Comparison of ENCODE assay signal across 11 cellular contexts in genomic region chr9:131237311-131237710, GRCh38. TPM values are rescaled to one million over a fixed set of nuclear protein-coding genes. Genes with fewer than 3 reads are reported as not detected.
DNase-seq lines count a peak whose midpoint lies in the region; ATAC-seq and TF ChIP-seq lines count a peak whose summit lies in the region.
"Had no signal": no experiment of that assay in that cellular context is flagged by ENCODE, and none has a peak within 500 bp of the region (broad histone marks: within the 10 kb centered on the region; RNA-seq: fewer than 3 reads in every experiment).

No MANE protein-coding gene starts in this region.

- H3K27me3 ChIP-seq in BLaER1 (no peaks in the 10 kb centered on the region), DND-41 (ENCODE audit: insufficient read depth, low read length, poor library complexity) (no peaks in the 10 kb centered on the region), mesenchymal stem cell (ENCODE audit: control insufficient read depth in 1 of 2, insufficient read depth in 1 of 2, low read length in 2 of 2) (peaks cover 0 to 18% of the 10 kb centered on the region in 2 experiments)

- no peak overlapping the region for H2BK12ac ChIP-seq in mesenchymal stem cell (ENCODE audit: low read length in 2 of 2)

- no peak overlapping the region for H3K18ac ChIP-seq in mesenchymal stem cell (ENCODE audit: low read depth in 1 of 2, low read length in 2 of 2)

- H3K14ac ChIP-seq in mesenchymal stem cell (ENCODE audit: low read length in 2 of 2), result no peak overlapping the region

- peak overlapping the region; percentile 78 for H3K9ac ChIP-seq in BLaER1
- peak overlapping the region; percentile 60 for H3K9ac ChIP-seq in DND-41 (ENCODE audit: low read depth, low read length)
- H3K9ac ChIP-seq in mesenchymal stem cell (ENCODE audit: low read length), result peak overlapping the region; percentile 68
- H3K9ac ChIP-seq: SK-N-SH had no signal

- no peak for TF ChIP-seq CTCF in DND-41 (IDR thresholded peaks at IDR 0.05; ENCODE audit: borderline replicate concordance, extremely low read depth, low read length, poor library complexity, severe bottlenecking)

- DNase-seq in DND-41, result no peak
- no peak for DNase-seq in activated T-helper 1 cell treated with anti-CD3 and anti-CD28 coated beads, Interleukin-12 subunit alpha, Interleukin-12 subunit beta, Interleukin-2, Interleukin-4 antibody, amounts not matched to agents 30 ng/mL and 10 ng/mL and 1 ng/mL, durations not matched to agents 14 hours and 24 hours and 36 hours (ENCODE audit: low spot score)
- no peak for DNase-seq in mesenchymal stem cell
- no peak for DNase-seq in NCI-H524 (lab: John Stamatoyannopoulos, UW)
- no peak for DNase-seq in AG20443 (ENCODE audit: low spot score)
- no peak for DNase-seq in HUDEP-2 (lab: John Stamatoyannopoulos, UW; ENCODE audit: unreplicated experiment in 76 of 76)
- DNase-seq: Caco-2, SK-N-SH had no signal

- H3K4me2 ChIP-seq in BLaER1 (peak overlapping the region; percentile 82), DND-41 (ENCODE audit: insufficient read depth, low read length) (peak overlapping the region; percentile 67), mesenchymal stem cell (ENCODE audit: low read length, poor library complexity, severe bottlenecking) (no peak overlapping the region)
- H3K4me2 ChIP-seq: SK-N-SH had no signal

- H3K79me1 ChIP-seq in mesenchymal stem cell (replicated peaks; ENCODE audit: low read length, poor library complexity, severe bottlenecking), result no peaks in the 10 kb centered on the region

- H3K4me3 ChIP-seq in BLaER1 (peak overlapping the region; percentile 48), DND-41 (ENCODE audit: low read depth in 1 of 2, low read length in 2 of 2) (peak overlapping the region in 1 of 2 experiments; percentile 27; a peak in 1 of 4 replicates), mesenchymal stem cell (ENCODE audit: insufficient read depth in 1 of 2, low read depth in 1 of 2, low read length in 2 of 2) (no peak overlapping the region)

- H4K20me1 ChIP-seq in BLaER1 (no peaks in the 10 kb centered on the region), DND-41 (ENCODE audit: insufficient read depth, low read length) (no peaks in the 10 kb centered on the region)

- no peak overlapping the region for H3K4ac ChIP-seq in mesenchymal stem cell (ENCODE audit: low read depth in 1 of 2, low read length in 2 of 2)

- H3K79me2 ChIP-seq in DND-41 (ENCODE audit: insufficient read depth, low read length), result no peaks in the 10 kb centered on the region

- no peaks in the 10 kb centered on the region for H3K27me3 Mint-ChIP-seq in activated T-helper 1 cell treated with anti-CD3 and anti-CD28 coated beads, Interleukin-12 subunit alpha, Interleukin-12 subunit beta, Interleukin-2, Interleukin-4 antibody, amounts not matched to agents 30 ng/mL and 10 ng/mL and 1 ng/mL, durations not matched to agents 14 hours and 24 hours and 36 hours (ENCODE audit: insufficient read depth)
- H3K27me3 Mint-ChIP-seq: memory B cell had no signal

- WGBS in mesenchymal stem cell, result 100% methylated on average over 5 of the region's 7 CpGs

- H2BK120ac ChIP-seq in mesenchymal stem cell (ENCODE audit: low read depth, low read length), result no peak overlapping the region

- peak overlapping the region; percentile 90 for H3K27ac Mint-ChIP-seq in activated T-helper 1 cell treated with anti-CD3 and anti-CD28 coated beads, Interleukin-12 subunit alpha, Interleukin-12 subunit beta, Interleukin-2, Interleukin-4 antibody, amounts not matched to agents 30 ng/mL and 10 ng/mL and 1 ng/mL, durations not matched to agents 14 hours and 24 hours and 36 hours

- H2AFZ ChIP-seq in DND-41 (ENCODE audit: low read depth, low read length), result peak overlapping the region; percentile 59; the same call in 1 of the 2 replicates
- no peak overlapping the region for H2AFZ ChIP-seq in mesenchymal stem cell (ENCODE audit: low read depth, low read length)

- H3K9me3 Mint-ChIP-seq in activated T-helper 1 cell treated with anti-CD3 and anti-CD28 coated beads, Interleukin-12 subunit alpha, Interleukin-12 subunit beta, Interleukin-2, Interleukin-4 antibody, amounts not matched to agents 30 ng/mL and 10 ng/mL and 1 ng/mL, durations not matched to agents 14 hours and 24 hours and 36 hours, result no peaks in the 10 kb centered on the region
- H3K9me3 Mint-ChIP-seq: memory B cell had no signal

- no peak overlapping the region for H4K8ac ChIP-seq in mesenchymal stem cell (ENCODE audit: low read length)

- peaks cover 35% of the 10 kb centered on the region for H3K4me1 Mint-ChIP-seq in activated T-helper 1 cell treated with anti-CD3 and anti-CD28 coated beads, Interleukin-12 subunit alpha, Interleukin-12 subunit beta, Interleukin-2, Interleukin-4 antibody, amounts not matched to agents 30 ng/mL and 10 ng/mL and 1 ng/mL, durations not matched to agents 14 hours and 24 hours and 36 hours (ENCODE audit: low read depth)

- no peak overlapping the region for H2BK15ac ChIP-seq in mesenchymal stem cell (ENCODE audit: low read depth, poor library complexity, severe bottlenecking)

- peak overlapping the region; percentile 92 for H3K27ac ChIP-seq in BLaER1
- peak overlapping the region; percentile 98 for H3K27ac ChIP-seq in DND-41 (ENCODE audit: low read length)
- H3K27ac ChIP-seq in mesenchymal stem cell (ENCODE audit: low read length, poor library complexity, severe bottlenecking), result no peak overlapping the region

- intact Hi-C loops in activated T-helper 1 cell treated with anti-CD3 and anti-CD28 coated beads, Interleukin-12 subunit alpha, Interleukin-12 subunit beta, Interleukin-2, Interleukin-4 antibody, amounts not matched to agents 30 ng/mL and 10 ng/mL and 1 ng/mL, durations not matched to agents 14 hours and 24 hours and 36 hours (cut with micrococcal nuclease), result loop anchor here (5.0 kb wide), 1 partner anchor 110 kb away; the partner anchor contains the start of gene NUP214

- peaks cover 33% of the 10 kb centered on the region for H3K36me3 ChIP-seq in BLaER1
- peaks cover 30% of the 10 kb centered on the region for H3K36me3 ChIP-seq in DND-41 (ENCODE audit: insufficient read depth, low read length)
- H3K36me3 ChIP-seq in mesenchymal stem cell (ENCODE audit: control insufficient read depth in 1 of 2, insufficient read depth in 2 of 2, low read depth in 1 of 2, low read length in 2 of 2), result peaks cover 35 to 38% of the 10 kb centered on the region in 2 experiments

- no peak overlapping the region for H3K23ac ChIP-seq in mesenchymal stem cell (ENCODE audit: low read length in 2 of 2)

- H3K36me3 Mint-ChIP-seq in activated T-helper 1 cell treated with anti-CD3 and anti-CD28 coated beads, Interleukin-12 subunit alpha, Interleukin-12 subunit beta, Interleukin-2, Interleukin-4 antibody, amounts not matched to agents 30 ng/mL and 10 ng/mL and 1 ng/mL, durations not matched to agents 14 hours and 24 hours and 36 hours (ENCODE audit: low read depth), result peaks cover 18% of the 10 kb centered on the region

- no peak overlapping the region for H2AK5ac ChIP-seq in mesenchymal stem cell (ENCODE audit: low read length, severe bottlenecking)

- ATAC-seq in DND-41 (ENCODE audit: insufficient read depth, low read depth) (no peak), GM21423 (IDR thresholded peaks at IDR 0.05; ENCODE audit: unreplicated experiment) (no peak)

- H3K4me1 ChIP-seq in BLaER1 (peaks cover 77% of the 10 kb centered on the region), DND-41 (ENCODE audit: insufficient read depth, low read length) (peaks cover 28% of the 10 kb centered on the region), mesenchymal stem cell (ENCODE audit: control insufficient read depth, insufficient read depth, low read depth, low read length) (peaks cover 16% of the 10 kb centered on the region)
- H3K4me1 ChIP-seq: Caco-2 had no signal

- H3K4me3 Mint-ChIP-seq in activated T-helper 1 cell treated with anti-CD3 and anti-CD28 coated beads, Interleukin-12 subunit alpha, Interleukin-12 subunit beta, Interleukin-2, Interleukin-4 antibody, amounts not matched to agents 30 ng/mL and 10 ng/mL and 1 ng/mL, durations not matched to agents 14 hours and 24 hours and 36 hours, result peak overlapping the region; percentile 58

- H2BK5ac ChIP-seq in mesenchymal stem cell (ENCODE audit: low read depth, low read length, poor library complexity, severe bottlenecking), result no peak overlapping the region

- H4K91ac ChIP-seq in mesenchymal stem cell (ENCODE audit: low read length), result peak overlapping the region; percentile 34

- peaks cover 1% of the 10 kb centered on the region; the same call in 1 of the 2 replicates for H3K9me3 ChIP-seq in BLaER1
- no peaks in the 10 kb centered on the region for H3K9me3 ChIP-seq in DND-41 (ENCODE audit: insufficient read depth, low read length, severe bottlenecking)
- no peaks in the 10 kb centered on the region for H3K9me3 ChIP-seq in mesenchymal stem cell (ENCODE audit: control insufficient read depth, low read length)
- H3K9me3 ChIP-seq: Caco-2, SK-N-SH had no signal

RNA-seq across cellular contexts. Expression of gene FAM78A, which starts 39.0 kb away (rescaled TPM):
- total RNA-seq in activated T-helper 1 cell treated with anti-CD3 and anti-CD28 coated beads, Interleukin-12 subunit alpha, Interleukin-12 subunit beta, Interleukin-2, Interleukin-4 antibody, amounts not matched to agents 30 ng/mL and 10 ng/mL and 1 ng/mL, durations not matched to agents 14 hours and 24 hours and 36 hours, result 52.8 and 54.3 TPM in 2 replicates
- polyA plus RNA-seq in mesenchymal stem cell (2013, experiment 1 of 2), result 0.72 TPM
- polyA plus RNA-seq in mesenchymal stem cell (2013, experiment 2 of 2), result 0.75 TPM

RNA-seq across cellular contexts. Expression of gene PLPP7, which starts 52.2 kb away (rescaled TPM):
- 0.10 TPM in 1 of 2 replicates, not detected in the other for total RNA-seq in activated T-helper 1 cell treated with anti-CD3 and anti-CD28 coated beads, Interleukin-12 subunit alpha, Interleukin-12 subunit beta, Interleukin-2, Interleukin-4 antibody, amounts not matched to agents 30 ng/mL and 10 ng/mL and 1 ng/mL, durations not matched to agents 14 hours and 24 hours and 36 hours
- 0.17 TPM for polyA plus RNA-seq in mesenchymal stem cell (2013, experiment 1 of 2)
- polyA plus RNA-seq in mesenchymal stem cell (2013, experiment 2 of 2), result 0.14 TPM
